In genomic region chr3:13600950-13601691, GRCh38 we compare ENCODE assay signal across 12 cellular contexts. TPM values are rescaled to one million over a fixed set of nuclear protein-coding genes. Genes with fewer than 3 reads are reported as not detected.
DNase-seq lines count a peak whose midpoint lies in the region; ATAC-seq, FAIRE-seq and TF ChIP-seq lines count a peak whose summit lies in the region.
"Had no signal": no experiment of that assay in that cellular context is flagged by ENCODE, and none has a peak within 500 bp of the region (broad histone marks: within the 10 kb centered on the region; RNA-seq: fewer than 3 reads in every experiment).

No MANE protein-coding gene starts in this region.

- H2BK5ac ChIP-seq in H1 (ENCODE audit: low read depth, low read length): no peak overlapping the region

- no peak overlapping the region for H4K91ac ChIP-seq in H1 (replicated peaks; ENCODE audit: insufficient read length, low read length)

- H3K9ac ChIP-seq in H1 (replicated peaks in 1 of 4; ENCODE audit: extremely low read depth in 1 of 4, low read depth in 3 of 4, low read length in 3 of 4): no peak overlapping the region

- TF ChIP-seq EP300 in H1 (IDR thresholded peaks at IDR 0.05; ENCODE audit: borderline replicate concordance in 1 of 2, low read depth in 2 of 2, low read length in 2 of 2): no peak

- POLR2A ChIA-PET in H1 (lab: Charles Lee; ENCODE audit: partially characterized antibody): no interaction called here

- H3K9me3 ChIP-seq in H1 (ENCODE audit: insufficient read depth in 2 of 2, low read depth in 1 of 2, low read length in 1 of 2): no peaks in the 10 kb centered on the region
- H3K9me3 ChIP-seq: Peyer's patch had no signal

- no peak for FAIRE-seq in H1 (lab: Jason Lieb, UNC)

- no peak overlapping the region for H2BK12ac ChIP-seq in H1 (ENCODE audit: low read depth, low read length)

- peak overlapping the region; percentile 4; the same call in 1 of the 2 replicates for H3K18ac ChIP-seq in H1 (ENCODE audit: extremely low read depth, low read length)

- H3K36me3 Mint-ChIP-seq in natural killer cell treated with Interleukin-12 subunit alpha and Interleukin-12 subunit beta and Interleukin-15 and Interleukin-18, amount 100 ng/mL, for 72 hours: no peaks in the 10 kb centered on the region
- H3K36me3 Mint-ChIP-seq: activated naive CD8-positive, alpha-beta T cell treated with anti-CD3 and anti-CD28 coated beads, Interleukin-2, amount 10 ng/mL, durations not matched to agents 7 days and 5 days had no signal

- no peak overlapping the region for H3K4me2 ChIP-seq in H1 (ENCODE audit: insufficient read depth in 1 of 2, low read depth in 2 of 2, low read length in 2 of 2)

- no peaks in the 10 kb centered on the region for H3K79me2 ChIP-seq in H1 (ENCODE audit: control insufficient read depth in 1 of 2, insufficient read depth in 2 of 2, low read length in 2 of 2)

- no peak for TF ChIP-seq POLR2A in H1 (IDR thresholded peaks at IDR 0.05; ENCODE audit: control extremely low read depth in 1 of 2, low read depth in 2 of 2, low read length in 2 of 2)

- H3K4me3 ChIP-seq in AG09309 (ENCODE audit: control insufficient read depth, low read depth, low read length) (no peak overlapping the region), H1 (ENCODE audit: extremely low read depth in 1 of 4, insufficient read depth in 2 of 4, low read depth in 3 of 4, low read length in 4 of 4) (no peak overlapping the region)
- H3K4me3 ChIP-seq: Peyer's patch had no signal

- no peak overlapping the region for H3K27ac ChIP-seq in H1 (ENCODE audit: low read depth, low read length)
- H3K27ac ChIP-seq: Peyer's patch had no signal

- peaks cover 15 to 17% of the 10 kb centered on the region in 2 donors for H3K27me3 Mint-ChIP-seq in natural killer cell treated with Interleukin-12 subunit alpha and Interleukin-12 subunit beta and Interleukin-15 and Interleukin-18, amount 100 ng/mL, for 72 hours

- no peaks in the 10 kb centered on the region; a peak in 1 of 7 replicates for H3K27me3 ChIP-seq in H1 (replicated peaks in 1 of 4; ENCODE audit: control insufficient read depth in 3 of 4, extremely low read depth in 1 of 4, insufficient read depth in 3 of 4, low read length in 3 of 4)
- H3K27me3 ChIP-seq: Peyer's patch had no signal

- peaks cover 0 to 3% of the 10 kb centered on the region in 2 experiments for H4K20me1 ChIP-seq in H1 (replicated peaks in 1 of 2; ENCODE audit: control insufficient read depth in 1 of 2, insufficient read depth in 2 of 2, low read length in 2 of 2)

- H3K23ac ChIP-seq in H1 (ENCODE audit: insufficient read length): no peak overlapping the region

- peak; percentile 28 for DNase-seq in AG09309 (ENCODE audit: low read depth)
- DNase-seq in NCI-H82 (lab: John Stamatoyannopoulos, UW): peak; percentile 63
- no peak for DNase-seq in H1 (ENCODE audit: low read depth in 1 of 2, low spot score in 2 of 2)
- DNase-seq in natural killer cell treated with Interleukin-12 subunit alpha and Interleukin-12 subunit beta and Interleukin-15 and Interleukin-18, amount 100 ng/mL, for 72 hours (ENCODE audit: low spot score): peak; percentile 37
- no peak for DNase-seq in NCI-H748 (lab: John Stamatoyannopoulos, UW; ENCODE audit: unreplicated experiment)
- no peak for DNase-seq in pons (ENCODE audit: low spot score)
- DNase-seq: activated CD4-positive, alpha-beta T cell treated with anti-CD3 and anti-CD28 coated beads, Interleukin-2, amount 10 ng/mL, durations not matched to agents 24 days and 14 days; activated naive CD8-positive, alpha-beta T cell treated with anti-CD3 and anti-CD28 coated beads, Interleukin-2, amount 10 ng/mL, durations not matched to agents 7 days and 5 days; NCI-H1436 treated with DMSO at 0.1 percent for 48 hours; Peyer's patch had no signal

- no peak overlapping the region for H3K4me3 Mint-ChIP-seq in natural killer cell treated with Interleukin-12 subunit alpha and Interleukin-12 subunit beta and Interleukin-15 and Interleukin-18, amount 100 ng/mL, for 72 hours
- H3K4me3 Mint-ChIP-seq: activated CD4-positive, alpha-beta T cell treated with anti-CD3 and anti-CD28 coated beads, Interleukin-2, amount 10 ng/mL, durations not matched to agents 24 days and 14 days; activated naive CD8-positive, alpha-beta T cell treated with anti-CD3 and anti-CD28 coated beads, Interleukin-2, amount 10 ng/mL, durations not matched to agents 7 days and 5 days had no signal

- H3K27ac Mint-ChIP-seq in natural killer cell treated with Interleukin-12 subunit alpha and Interleukin-12 subunit beta and Interleukin-15 and Interleukin-18, amount 100 ng/mL, for 72 hours: no peak overlapping the region
- H3K27ac Mint-ChIP-seq: activated CD4-positive, alpha-beta T cell treated with anti-CD3 and anti-CD28 coated beads, Interleukin-2, amount 10 ng/mL, durations not matched to agents 24 days and 14 days; activated naive CD8-positive, alpha-beta T cell treated with anti-CD3 and anti-CD28 coated beads, Interleukin-2, amount 10 ng/mL, durations not matched to agents 7 days and 5 days had no signal

- H2AK5ac ChIP-seq in H1 (ENCODE audit: low read depth, low read length): peak overlapping the region; percentile 75; the same call in 1 of the 2 replicates

- H3K4me1 ChIP-seq in H1 (replicated peaks in 1 of 4; ENCODE audit: control insufficient read depth in 3 of 4, insufficient read depth in 4 of 4, low read length in 3 of 4): no peaks in the 10 kb centered on the region; a peak in 1 of 7 replicates
- H3K4me1 ChIP-seq: Peyer's patch had no signal

- no peak overlapping the region for H4K8ac ChIP-seq in H1 (ENCODE audit: extremely low read depth, insufficient read depth, low read length)

- no peak overlapping the region for H2BK20ac ChIP-seq in H1 (ENCODE audit: low read length)

- no peaks in the 10 kb centered on the region; the same call in 1 of the 2 replicates for H3K79me1 ChIP-seq in H1 (ENCODE audit: low read depth, low read length)

- WGBS in H1 (ENCODE audit: extremely low coverage in 1 of 2, insufficient coverage in 1 of 2, insufficient read length in 1 of 2, insufficient replicate concordance in 2 of 2, low coverage in 1 of 2, low lambda C conversion rate in 2 of 2, missing lambda C conversion rate in 1 of 2), 2 experiments: 88% methylated on average over 9 of the region's 9 CpGs; no CpG with 5 or more reads in 1 of the 2 experiments

- CTCF ChIA-PET in H1 (lab: Charles Lee; ENCODE audit: partially characterized antibody): interaction anchor here (0.7 to 1.3 kb wide), 6 partner anchors 22 to 107 kb away, joined by 3 to 4 read pairs (median 3); no protein-coding TSS in a partner anchor

- H3K9me3 Mint-ChIP-seq in natural killer cell treated with Interleukin-12 subunit alpha and Interleukin-12 subunit beta and Interleukin-15 and Interleukin-18, amount 100 ng/mL, for 72 hours: no peaks in the 10 kb centered on the region
- H3K9me3 Mint-ChIP-seq: activated CD4-positive, alpha-beta T cell treated with anti-CD3 and anti-CD28 coated beads, Interleukin-2, amount 10 ng/mL, durations not matched to agents 24 days and 14 days; activated naive CD8-positive, alpha-beta T cell treated with anti-CD3 and anti-CD28 coated beads, Interleukin-2, amount 10 ng/mL, durations not matched to agents 7 days and 5 days had no signal

- H3K4ac ChIP-seq in H1 (replicated peaks; ENCODE audit: insufficient read length, low read depth, low read length): no peak overlapping the region

- no peaks in the 10 kb centered on the region; the same call in 1 of the 2 replicates for H3K23me2 ChIP-seq in H1 (ENCODE audit: low read depth, low read length)

- ATAC-seq in natural killer cell treated with Interleukin-12 subunit alpha and Interleukin-12 subunit beta and Interleukin-15 and Interleukin-18, amount 100 ng/mL, for 72 hours: peak in 1 of 2 donors; percentile 58
- ATAC-seq in HG03342 (IDR thresholded peaks at IDR 0.05; ENCODE audit: unreplicated experiment) (no peak), HG02571 (IDR thresholded peaks at IDR 0.05; ENCODE audit: unreplicated experiment) (no peak)

- no peak overlapping the region for H4K5ac ChIP-seq in H1 (ENCODE audit: insufficient read length, low read depth, low read length)

- no peak overlapping the region for H2BK15ac ChIP-seq in H1 (ENCODE audit: low read length)

- no peak for TF ChIP-seq RAD21 in H1 (IDR thresholded peaks at IDR 0.05 in 1 of 2, conservative IDR thresholded peaks at IDR 0.05 in 1 of 2; ENCODE audit: low read depth in 2 of 2, low read length in 2 of 2)

- no peak for TF ChIP-seq CTCF in AG09309 (IDR thresholded peaks at IDR 0.05; ENCODE audit: control insufficient read depth, insufficient read depth, low read depth, low read length, missing control alignments)
- no peak for TF ChIP-seq CTCF in H1 (IDR thresholded peaks at IDR 0.05; ENCODE audit: control extremely low read depth in 1 of 3, insufficient read depth in 1 of 3, low read depth in 1 of 3, low read length in 3 of 3)

- no peak overlapping the region for H2AFZ ChIP-seq in H1 (ENCODE audit: low read length)

- no peak overlapping the region for H2BK120ac ChIP-seq in H1 (replicated peaks; ENCODE audit: low read depth, low read length)

- H3K14ac ChIP-seq in H1 (ENCODE audit: insufficient read length): no peak overlapping the region

- H3K36me3 ChIP-seq in H1 (ENCODE audit: control insufficient read depth in 2 of 4, insufficient read depth in 4 of 4, low read length in 3 of 4): no peaks in the 10 kb centered on the region
- H3K36me3 ChIP-seq: Peyer's patch had no signal

- H3K56ac ChIP-seq in H1 (replicated peaks; ENCODE audit: insufficient read length, low read depth, low read length): no peak overlapping the region

- no peaks in the 10 kb centered on the region for H3K4me1 Mint-ChIP-seq in natural killer cell treated with Interleukin-12 subunit alpha and Interleukin-12 subunit beta and Interleukin-15 and Interleukin-18, amount 100 ng/mL, for 72 hours (ENCODE audit: low read depth in 2 of 2)
- H3K4me1 Mint-ChIP-seq: activated CD4-positive, alpha-beta T cell treated with anti-CD3 and anti-CD28 coated beads, Interleukin-2, amount 10 ng/mL, durations not matched to agents 24 days and 14 days; activated naive CD8-positive, alpha-beta T cell treated with anti-CD3 and anti-CD28 coated beads, Interleukin-2, amount 10 ng/mL, durations not matched to agents 7 days and 5 days had no signal

TF ChIP-seq in H1, 55 proteins besides CTCF, POLR2A, EP300 and RAD21 (continues in another document):
- no peak for TF ChIP-seq RFX5 (IDR thresholded peaks at IDR 0.05; ENCODE audit: borderline replicate concordance, low read depth, low read length)
- TF ChIP-seq BACH1 (IDR thresholded peaks at IDR 0.05; ENCODE audit: low read length): no peak

RNA-seq across cellular contexts. Expression of gene FBLN2, which starts 52.2 kb away (rescaled TPM):
- total RNA-seq in H1 (2021; fragmentation: NEBNext Ultra II Directional; extraction: Animal tissue kit (Norgen Biotek cat#: 25700)): 15.5 and 17.4 TPM in 2 replicates
- 24.2 and 26.5 TPM in 2 replicates for polyA plus RNA-seq in H1 (2011; rRNA removed)
- 18.1 TPM for polyA plus RNA-seq in H1 (2011; cell fraction: cytosol; rRNA removed)
- polyA plus RNA-seq in H1 (2011; cell fraction: nucleus; rRNA removed): 23.2 TPM
- 7.5 to 15.3 TPM (median 12.9 TPM) in 4 replicates for polyA plus RNA-seq in H1 (2012, experiment 1 of 2)
- 12.0 TPM for polyA plus RNA-seq in H1 (2012, experiment 2 of 2)
- 42.7 TPM for polyA plus RNA-seq in H1 (2013, experiment 1 of 2)
- polyA plus RNA-seq in H1 (2013, experiment 2 of 2): 31.4 TPM
- polyA minus RNA-seq in H1 (2011; rRNA and poly(A)+ RNA removed): 9.5 and 12.2 TPM in 2 replicates
- polyA minus RNA-seq in H1 (2011; cell fraction: cytosol; rRNA and poly(A)+ RNA removed): 17.5 TPM
- polyA minus RNA-seq in H1 (2011; cell fraction: nucleus; rRNA and poly(A)+ RNA removed): 6.6 TPM
- not detected for total RNA-seq in natural killer cell treated with Interleukin-12 subunit alpha and Interleukin-12 subunit beta and Interleukin-15 and Interleukin-18, amount 100 ng/mL, for 72 hours
- total RNA-seq: activated CD4-positive, alpha-beta T cell treated with anti-CD3 and anti-CD28 coated beads, Interleukin-2, amount 10 ng/mL, durations not matched to agents 24 days and 14 days had no signal

Comparison
In these comparisons a context has a peak if more than half of its experiments do, and no peak if none do; other contexts are left out.
1. DNase-seq: peak in AG09309 (single experiment), NCI-H82 (single experiment) and natural killer cell treated with Interleukin-12 subunit alpha and Interleukin-12 subunit beta and Interleukin-15 and Interleukin-18, amount 100 ng/mL, for 72 hours (single experiment); none in H1 (0 of 2), NCI-H748 (single experiment) and pons (single experiment).
2. RNA of gene FBLN2, which starts 52.2 kb away (total RNA-seq): 15.5 to 17.4 TPM in H1; not detected in natural killer cell treated with Interleukin-12 subunit alpha and Interleukin-12 subunit beta and Interleukin-15 and Interleukin-18, amount 100 ng/mL, for 72 hours; every median in the first group is over 10 times any median in the second.